18 cellular contexts compared by ENCODE assay signal in the genomic region with DNA sequence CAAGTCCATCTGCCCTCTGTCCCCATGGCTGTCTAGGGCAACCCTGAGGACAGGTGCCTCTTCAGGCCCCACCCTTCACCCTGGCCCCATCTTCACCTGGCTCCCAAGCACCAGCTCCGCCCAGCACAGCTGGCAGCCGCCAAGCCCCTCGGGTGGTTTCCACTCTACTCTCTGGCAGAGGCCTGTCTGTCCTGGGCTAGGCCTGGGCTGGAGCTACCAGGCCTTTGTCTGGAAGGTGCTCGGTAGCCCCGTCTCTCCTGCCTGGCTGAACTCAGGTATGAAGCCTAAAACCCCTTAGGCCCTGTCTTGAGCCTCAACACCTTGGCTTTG.
"Had no signal": no experiment of that assay in that cellular context is flagged by ENCODE, and none has a peak within 500 bp of the region (broad histone marks: within the 10 kb centered on the region; RNA-seq: fewer than 3 reads in every experiment).

No MANE protein-coding gene starts in this region.

- H3K4me1 ChIP-seq: parathyroid adenoma had no signal

- DNase-seq: activated CD4-positive, alpha-beta memory T cell treated with anti-CD3 and anti-CD28 coated beads for 36 hours; activated CD4-positive, alpha-beta T cell treated with anti-CD3 and anti-CD28 coated beads for 48 hours; activated effector memory CD4-positive, alpha-beta T cell treated with Interleukin-2 at 50 U/mL for 16 hours; activated naive CD4-positive, alpha-beta T cell treated with anti-CD3 and anti-CD28 coated beads, Interleukin-2, amount 10 ng/mL, durations not matched to agents 7 days and 5 days; activated T-cell treated with anti-CD3 and anti-CD28 coated beads, Interleukin-2, amount 50 U/mL, for 72 hours; anterior cingulate cortex; caudate nucleus; dermis blood vessel endothelial cell; effector CD8-positive, alpha-beta T cell; erythroblast; hypothalamus; left cardiac atrium; nephron progenitor cell; nucleus accumbens; stimulated activated CD4-positive, alpha-beta T cell treated with anti-CD3 and anti-CD28 coated beads, Interleukin-15, amount 100 ng/mL, for 24 hours had no signal

- H3K4me3 ChIP-seq: smooth muscle cell had no signal

- H2AFZ ChIP-seq: parathyroid adenoma had no signal

- H3K4me2 ChIP-seq: smooth muscle cell had no signal

- H3K9ac ChIP-seq: parathyroid adenoma had no signal

- H3K27ac ChIP-seq: parathyroid adenoma had no signal

- ATAC-seq: activated T-cell treated with anti-CD3 and anti-CD28 coated beads, Interleukin-2, amount 50 U/mL, for 72 hours; left cardiac atrium; sciatic nerve had no signal
